In genomic region chr5:141639357-141640050, GRCh38 we compare ENCODE assay signal across 15 cellular contexts. TPM values are rescaled to one million over a fixed set of nuclear protein-coding genes. Genes with fewer than 3 reads are reported as not detected.
DNase-seq lines count a peak whose midpoint lies in the region; ATAC-seq and TF ChIP-seq lines count a peak whose summit lies in the region.
"Had no signal": no experiment of that assay in that cellular context is flagged by ENCODE, and none has a peak within 500 bp of the region (broad histone marks: within the 10 kb centered on the region; RNA-seq: fewer than 3 reads in every experiment).

No MANE protein-coding gene starts in this region.

- H3K27ac Mint-ChIP-seq in activated naive CD8-positive, alpha-beta T cell treated with anti-CD3 and anti-CD28 coated beads for 36 hours = no peak overlapping the region

- WGBS in mesenchymal stem cell = 89% methylated on average over 12 of the region's 12 CpGs
- 92 to 94% methylated on average over 7 to 12 of the region's 12 CpGs for WGBS in body of pancreas, 2 donors

- peak overlapping the region; percentile 97 for H3K4me3 Mint-ChIP-seq in activated naive CD8-positive, alpha-beta T cell treated with anti-CD3 and anti-CD28 coated beads for 36 hours

- H3K4me1 ChIP-seq in OCI-LY7 (ENCODE audit: insufficient read depth, low read length, poor library complexity, severe bottlenecking) = peaks cover 25% of the 10 kb centered on the region
- peaks cover 35% of the 10 kb centered on the region for H3K4me1 ChIP-seq in mesenchymal stem cell (ENCODE audit: control insufficient read depth, insufficient read depth, low read depth, low read length)
- H3K4me1 ChIP-seq in body of pancreas = peaks cover 29% of the 10 kb centered on the region

- H2BK12ac ChIP-seq in mesenchymal stem cell (ENCODE audit: low read length in 2 of 2) = no peak overlapping the region

- POLR2A ChIA-PET in OCI-LY7 (lab: Charles Lee) = interaction anchor here (0.6 to 8.6 kb wide), 2 partner anchors 17 to 1616 kb away, joined by 3 to 101 read pairs; partner anchors contain the start of gene DIAPH1

- H3K9me2 ChIP-seq in OCI-LY7 (ENCODE audit: insufficient read depth, low read length) = no peaks in the 10 kb centered on the region

- H3K4me2 ChIP-seq in OCI-LY7 (ENCODE audit: low read length) (peak overlapping the region; percentile 73), mesenchymal stem cell (ENCODE audit: low read length, poor library complexity, severe bottlenecking) (no peak overlapping the region)

- BruUV-seq in OCI-LY7 (replicated peaks; lab: Mats Ljungman, UMichigan) = TSS peak; percentile 39

- TF ChIP-seq CTCF in OCI-LY7 (conservative IDR thresholded peaks at IDR 0.05; ENCODE audit: low read length) = no peak
- no peak for TF ChIP-seq CTCF in body of pancreas (IDR thresholded peaks at IDR 0.05)

- no peak overlapping the region for H2BK15ac ChIP-seq in mesenchymal stem cell (ENCODE audit: low read depth, poor library complexity, severe bottlenecking)

- no peaks in the 10 kb centered on the region for H3K9me3 Mint-ChIP-seq in activated naive CD8-positive, alpha-beta T cell treated with anti-CD3 and anti-CD28 coated beads for 36 hours
- H3K9me3 Mint-ChIP-seq: CD8-positive, alpha-beta T cell had no signal

- CTCF ChIA-PET in OCI-LY7 (lab: Charles Lee; ENCODE audit: unreplicated experiment) = interaction anchor here (2.0 kb wide), 1 partner anchor 12 kb away, joined by 4 read pairs; the partner anchor contains the start of gene FCHSD1

- peaks cover 21% of the 10 kb centered on the region for H3K79me1 ChIP-seq in mesenchymal stem cell (replicated peaks; ENCODE audit: low read length, poor library complexity, severe bottlenecking)

- H3K27ac ChIP-seq in OCI-LY7 (ENCODE audit: low read depth, low read length, poor library complexity, severe bottlenecking) (no peak overlapping the region), mesenchymal stem cell (ENCODE audit: low read length, poor library complexity, severe bottlenecking) (no peak overlapping the region), body of pancreas (no peak overlapping the region)
- H3K27ac ChIP-seq: GM23248, SK-N-MC had no signal

- no peak overlapping the region for H2BK5ac ChIP-seq in mesenchymal stem cell (ENCODE audit: low read depth, low read length, poor library complexity, severe bottlenecking)

- DNase-seq in H7 = peak; percentile 39
- no peak for DNase-seq in OCI-LY7 (ENCODE audit: low spot score)
- DNase-seq in activated naive CD8-positive, alpha-beta T cell treated with anti-CD3 and anti-CD28 coated beads for 36 hours = no peak
- no peak for DNase-seq in mesenchymal stem cell
- DNase-seq in body of pancreas = no peak
- DNase-seq in activated naive CD4-positive, alpha-beta T cell treated with anti-CD3 and anti-CD28 coated beads, Interleukin-2, amount 50 U/mL, for 16 hours = no peak
- DNase-seq in stimulated activated CD8-positive, alpha-beta memory T cell treated with anti-CD3 and anti-CD28 coated beads, Interleukin-4, amount 100 ng/mL, for 48 hours = no peak
- DNase-seq: CD8-positive, alpha-beta T cell; GM23248; NCI-H1417 treated with DMSO at 0.1 percent for 48 hours; NCI-H1930; NCI-H2171; NCI-H774; Right ventricle myocardium superior had no signal

- H4K8ac ChIP-seq in mesenchymal stem cell (ENCODE audit: low read length) = peak overlapping the region; percentile 1

- H3K9ac ChIP-seq in mesenchymal stem cell (ENCODE audit: low read length) = no peak overlapping the region
- H3K9ac ChIP-seq: GM23248 had no signal

- H3K27me3 ChIP-seq in H7 (ENCODE audit: control insufficient read depth, insufficient read depth, low read length) = peaks cover 6% of the 10 kb centered on the region
- peaks cover 0 to 4% of the 10 kb centered on the region in 2 experiments for H3K27me3 ChIP-seq in mesenchymal stem cell (ENCODE audit: control insufficient read depth in 1 of 2, insufficient read depth in 1 of 2, low read length in 2 of 2)
- H3K27me3 ChIP-seq in body of pancreas = no peaks in the 10 kb centered on the region

- no peak overlapping the region for H2BK120ac ChIP-seq in mesenchymal stem cell (ENCODE audit: low read depth, low read length)

- H2AK5ac ChIP-seq in mesenchymal stem cell (ENCODE audit: low read length, severe bottlenecking) = no peak overlapping the region

- no peak overlapping the region for H3K14ac ChIP-seq in mesenchymal stem cell (ENCODE audit: low read length in 2 of 2)

- peaks cover 25% of the 10 kb centered on the region for H3K36me3 Mint-ChIP-seq in activated naive CD8-positive, alpha-beta T cell treated with anti-CD3 and anti-CD28 coated beads for 36 hours

- no peak overlapping the region for H3K18ac ChIP-seq in mesenchymal stem cell (ENCODE audit: low read depth in 1 of 2, low read length in 2 of 2)

- peaks cover 5% of the 10 kb centered on the region for H4K20me1 ChIP-seq in OCI-LY7 (ENCODE audit: insufficient read depth, low read length)

- intact Hi-C loops in OCI-LY7 (cut with micrococcal nuclease; ENCODE audit: unreplicated experiment) = loop anchor here (5.0 kb wide), 1 partner anchor 112 kb away; no protein-coding TSS in a partner anchor
- intact Hi-C loops in body of pancreas (cut with DNase I) = no loop called here

- H3K23ac ChIP-seq in mesenchymal stem cell (ENCODE audit: low read length in 2 of 2) = no peak overlapping the region

- TF ChIP-seq POLR2A in body of pancreas (IDR thresholded peaks at IDR 0.05) = no peak

- H3K36me3 ChIP-seq in H7 (replicated peaks; ENCODE audit: control insufficient read depth, insufficient read depth, low read length) (peaks cover 2% of the 10 kb centered on the region), OCI-LY7 (ENCODE audit: insufficient read depth, low read length) (peaks cover 55% of the 10 kb centered on the region), mesenchymal stem cell (ENCODE audit: control insufficient read depth in 1 of 2, insufficient read depth in 2 of 2, low read depth in 1 of 2, low read length in 2 of 2) (peaks cover 37 to 38% of the 10 kb centered on the region in 2 experiments), body of pancreas (replicated peaks in 1 of 2; ENCODE audit: insufficient read depth in 1 of 2, low read depth in 2 of 2) (no peaks in the 10 kb centered on the region)

- H3K4me3 ChIP-seq in H7 (ENCODE audit: insufficient read depth, low read depth, low read length) (no peak overlapping the region), OCI-LY7 (ENCODE audit: low read depth, low read length, poor library complexity, severe bottlenecking) (no peak overlapping the region), mesenchymal stem cell (ENCODE audit: insufficient read depth in 1 of 2, low read depth in 1 of 2, low read length in 2 of 2) (no peak overlapping the region), body of pancreas (no peak overlapping the region)
- H3K4me3 ChIP-seq: GM23248, SK-N-MC had no signal

- no peak for ATAC-seq in body of pancreas
- ATAC-seq: CD8-positive, alpha-beta T cell had no signal

- peaks cover 35% of the 10 kb centered on the region for H3K4me1 Mint-ChIP-seq in activated naive CD8-positive, alpha-beta T cell treated with anti-CD3 and anti-CD28 coated beads for 36 hours

- H3K27me3 Mint-ChIP-seq in activated naive CD8-positive, alpha-beta T cell treated with anti-CD3 and anti-CD28 coated beads for 36 hours = no peaks in the 10 kb centered on the region

- no peak overlapping the region for H2AFZ ChIP-seq in OCI-LY7 (ENCODE audit: low read length)
- H2AFZ ChIP-seq in mesenchymal stem cell (ENCODE audit: low read depth, low read length) = no peak overlapping the region
- H2AFZ ChIP-seq: GM23248 had no signal

- no peak overlapping the region for H3K4ac ChIP-seq in mesenchymal stem cell (ENCODE audit: low read depth in 1 of 2, low read length in 2 of 2)

- peaks cover 29% of the 10 kb centered on the region for H3K79me2 ChIP-seq in OCI-LY7 (ENCODE audit: insufficient read depth, low read depth, low read length)

- H3K9me3 ChIP-seq in OCI-LY7 (ENCODE audit: low read length) (no peaks in the 10 kb centered on the region), mesenchymal stem cell (ENCODE audit: control insufficient read depth, low read length) (no peaks in the 10 kb centered on the region), body of pancreas (no peaks in the 10 kb centered on the region)

- H4K91ac ChIP-seq in mesenchymal stem cell (ENCODE audit: low read length) = no peak overlapping the region

RNA-seq across cellular contexts. Expression of gene RELL2, which starts 2.7 kb away (rescaled TPM):
- 7.4 and 8.9 TPM in 2 replicates for total RNA-seq in H7 (2014; rRNA removed; shearing (Covaris generic))
- 28.0 and 29.8 TPM in 2 replicates for total RNA-seq in OCI-LY7 (2014; rRNA removed; shearing (Covaris generic))
- total RNA-seq in OCI-LY7 (2022) = 37.9 and 43.1 TPM in 2 replicates
- 10 to 100 TPM; 26.8 to 27.3 TPM for total RNA-seq in activated naive CD8-positive, alpha-beta T cell treated with anti-CD3 and anti-CD28 coated beads for 36 hours
- 4.3 TPM for polyA plus RNA-seq in mesenchymal stem cell (2013, experiment 1 of 2)
- polyA plus RNA-seq in mesenchymal stem cell (2013, experiment 2 of 2) = 4.2 TPM
- total RNA-seq in body of pancreas = 1 to 10 TPM; 2.9 to 8.9 TPM

RNA-seq across cellular contexts. Expression of gene HDAC3, which starts 2.9 kb away (rescaled TPM):
- 81.3 and 82.7 TPM in 2 replicates for total RNA-seq in H7 (2014; rRNA removed; shearing (Covaris generic))
- 78.8 and 85.4 TPM in 2 replicates for total RNA-seq in OCI-LY7 (2014; rRNA removed; shearing (Covaris generic))
- total RNA-seq in OCI-LY7 (2022) (83.6 and 85.3 TPM in 2 replicates), body of pancreas (10 to 100 TPM; 42.8 to 63.8 TPM)
- total RNA-seq in activated naive CD8-positive, alpha-beta T cell treated with anti-CD3 and anti-CD28 coated beads for 36 hours = 10 to 100 TPM; 83.4 to 84.6 TPM
- 42.8 TPM for polyA plus RNA-seq in mesenchymal stem cell (2013, experiment 1 of 2)
- polyA plus RNA-seq in mesenchymal stem cell (2013, experiment 2 of 2) = 42.2 TPM

RNA-seq across cellular contexts. Expression of gene FCHSD1, which starts 11.7 kb away (rescaled TPM):
- total RNA-seq in H7 (2014; rRNA removed; shearing (Covaris generic)) = 17.3 and 22.3 TPM in 2 replicates
- total RNA-seq in OCI-LY7 (2014; rRNA removed; shearing (Covaris generic)) = 31.9 and 49.0 TPM in 2 replicates
- total RNA-seq in OCI-LY7 (2022) (55.3 and 60.8 TPM in 2 replicates), body of pancreas (10 to 100 TPM; 34.8 to 40.9 TPM)
- total RNA-seq in activated naive CD8-positive, alpha-beta T cell treated with anti-CD3 and anti-CD28 coated beads for 36 hours = 10 to 100 TPM; 22.4 to 24.8 TPM
- polyA plus RNA-seq in mesenchymal stem cell (2013, experiment 1 of 2) = 17.4 TPM
- polyA plus RNA-seq in mesenchymal stem cell (2013, experiment 2 of 2) = 17.0 TPM

RNA-seq across cellular contexts. Expression of gene DIAPH1, which starts 20.7 kb away (rescaled TPM):
- 31.2 and 37.5 TPM in 2 replicates for total RNA-seq in H7 (2014; rRNA removed; shearing (Covaris generic))
- total RNA-seq in OCI-LY7 (2014; rRNA removed; shearing (Covaris generic)) = 64.9 and 78.8 TPM in 2 replicates
- total RNA-seq in OCI-LY7 (2022) (143 and 174 TPM in 2 replicates), body of pancreas (10 to 100 TPM; 28.3 to 47.0 TPM)
- total RNA-seq in activated naive CD8-positive, alpha-beta T cell treated with anti-CD3 and anti-CD28 coated beads for 36 hours = 100 to 1,000 TPM; 214 to 220 TPM
- 20.3 TPM for polyA plus RNA-seq in mesenchymal stem cell (2013, experiment 1 of 2)
- polyA plus RNA-seq in mesenchymal stem cell (2013, experiment 2 of 2) = 19.1 TPM

RNA-seq across cellular contexts. Expression of gene ARAP3, which starts 42.5 kb away (rescaled TPM):
- 19.3 and 23.8 TPM in 2 replicates for total RNA-seq in H7 (2014; rRNA removed; shearing (Covaris generic))
- total RNA-seq in OCI-LY7 (2014; rRNA removed; shearing (Covaris generic)) = not detected in 2 replicates
- total RNA-seq in OCI-LY7 (2022) = not detected in 2 replicates
- total RNA-seq in activated naive CD8-positive, alpha-beta T cell treated with anti-CD3 and anti-CD28 coated beads for 36 hours = 1 to 10 TPM; 4.1 to 5.7 TPM
- polyA plus RNA-seq in mesenchymal stem cell (2013, experiment 1 of 2) = 6.8 TPM
- 6.3 TPM for polyA plus RNA-seq in mesenchymal stem cell (2013, experiment 2 of 2)
- 1 to 10 TPM; 3.9 to 4.6 TPM for total RNA-seq in body of pancreas
